Comparison of ENCODE assay signal across 11 cellular contexts in genomic region chr17:73371285-73371684, GRCh38. TPM values are rescaled to one million over a fixed set of nuclear protein-coding genes. Genes with fewer than 3 reads are reported as not detected.
DNase-seq lines count a peak whose midpoint lies in the region; ATAC-seq and TF ChIP-seq lines count a peak whose summit lies in the region.
"Had no signal": no experiment of that assay in that cellular context is flagged by ENCODE, and none has a peak within 500 bp of the region (broad histone marks: within the 10 kb centered on the region; RNA-seq: fewer than 3 reads in every experiment).

No MANE protein-coding gene starts in this region.

- H3K4me3 ChIP-seq in MG63 (no peak overlapping the region), choroid plexus epithelial cell (ENCODE audit: low read depth, low read length) (no peak overlapping the region)
- H3K4me3 ChIP-seq: prostate gland had no signal

- ATAC-seq in HG03378 (IDR thresholded peaks at IDR 0.05; ENCODE audit: unreplicated experiment): no peak

- no peak for TF ChIP-seq CTCF in choroid plexus epithelial cell (conservative IDR thresholded peaks at IDR 0.05; ENCODE audit: low read depth, low read length)

- H3K36me3 ChIP-seq in MG63: no peaks in the 10 kb centered on the region
- H3K36me3 ChIP-seq: prostate gland had no signal

- H3K27me3 ChIP-seq in MG63: peaks cover 2% of the 10 kb centered on the region; the same call in 1 of the 2 replicates

- in situ Hi-C loops in G401 (cut with HindIII; ENCODE audit: low sequenced_read_pairs): no loop called here

- no peaks in the 10 kb centered on the region for H3K9me3 ChIP-seq in MG63
- H3K9me3 ChIP-seq: prostate gland had no signal

- DNase-seq in Daoy (ENCODE audit: low read depth) (peak; percentile 91), MG63 (peak; percentile 78), choroid plexus epithelial cell (ENCODE audit: low read depth) (peak; percentile 86), renal cortical epithelial cell (ENCODE audit: low read depth) (peak; percentile 92), NCI-H526 (lab: John Stamatoyannopoulos, UW) (no peak), iPS-NIHi11 (ENCODE audit: low spot score) (no peak), G401 (ENCODE audit: low spot score) (no peak)
- DNase-seq: DMS153, NCI-H510A had no signal

RNA-seq across cellular contexts. Expression of gene CDC42EP4, which starts 59.5 kb away (rescaled TPM):
- 39.7 and 50.5 TPM in 2 replicates for total RNA-seq in Daoy (2014; rRNA removed; shearing (Covaris generic))
- 37.7 and 52.4 TPM in 2 replicates for total RNA-seq in MG63 (2014; rRNA removed; shearing (Covaris generic); ENCODE audit: low replicate concordance)
- 26.9 and 70.2 TPM in 2 replicates for total RNA-seq in renal cortical epithelial cell
- 66.1 and 79.4 TPM in 2 replicates for total RNA-seq in G401 (2014; rRNA removed; shearing (Covaris generic))

Comparison
In these comparisons a context has a peak if more than half of its experiments do, and no peak if none do; other contexts are left out.
1. DNase-seq: peak in Daoy (single experiment), MG63 (single experiment), choroid plexus epithelial cell (single experiment) and renal cortical epithelial cell (single experiment); none in NCI-H526 (0 of 2), iPS-NIHi11 (single experiment) and G401 (single experiment).